12 cellular contexts compared by ENCODE assay signal in genomic region chr10:100907175-100907574, GRCh38.
"Had no signal": no experiment of that assay in that cellular context is flagged by ENCODE, and none has a peak within 500 bp of the region (broad histone marks: within the 10 kb centered on the region; RNA-seq: fewer than 3 reads in every experiment).

No MANE protein-coding gene starts in this region.

- H3K4me3 ChIP-seq: upper lobe of left lung had no signal

- H3K27me3 ChIP-seq: brain microvascular endothelial cell, upper lobe of left lung had no signal

- ATAC-seq: activated T-helper 17 cell treated with anti-CD3 and anti-CD28 coated beads, Interleukin-2, amount 50 U/mL, for 72 hours; sciatic nerve had no signal

- H3K36me3 ChIP-seq: brain microvascular endothelial cell, upper lobe of left lung had no signal

- DNase-seq: activated CD4-positive, alpha-beta memory T cell treated with anti-CD3 and anti-CD28 coated beads for 36 hours; activated naive CD4-positive, alpha-beta T cell treated with anti-CD3 and anti-CD28 coated beads, Interleukin-2, amount 10 ng/mL, durations not matched to agents 7 days and 5 days; amniotic stem cell; brain microvascular endothelial cell; hippocampal formation; mammary epithelial cell; occipital lobe; stimulated activated CD4-positive, alpha-beta T cell treated with anti-CD3 and anti-CD28 coated beads, Interleukin-4, amount 100 ng/mL, for 1 hour; stimulated activated CD8-positive, alpha-beta memory T cell treated with anti-CD3 and anti-CD28 coated beads, Interleukin-4, amount 100 ng/mL, for 48 hours; upper lobe of left lung had no signal

- H3K9me3 ChIP-seq: upper lobe of left lung had no signal

- H3K27ac ChIP-seq: brain microvascular endothelial cell, upper lobe of left lung had no signal
